1 cellular context compared by ENCODE assay signal in genomic region chr22:17627961-17628303, GRCh38.
TF ChIP-seq lines count a peak whose summit lies in the region.

No MANE protein-coding gene starts in this region.

TF ChIP-seq in WTC11, 78 proteins besides CTCF, POLR2A, EP300 and RAD21 (continued from another document):
- TF ChIP-seq STAT6 (CRISPR knock-in tag; conservative IDR thresholded peaks at IDR 0.05; ENCODE audit: low read depth) (no peak), ZNF317 (CRISPR knock-in tag; IDR thresholded peaks at IDR 0.05; ENCODE audit: borderline replicate concordance, low read depth) (no peak), ATF3 (CRISPR knock-in tag; conservative IDR thresholded peaks at IDR 0.05) (no peak), ZNF219 (CRISPR knock-in tag; IDR thresholded peaks at IDR 0.05; ENCODE audit: borderline replicate concordance) (no peak), NR2C2 (CRISPR knock-in tag; IDR thresholded peaks at IDR 0.05) (no peak), ZNF232 (CRISPR knock-in tag; IDR thresholded peaks at IDR 0.05) (no peak), ATF6 (CRISPR knock-in tag; IDR thresholded peaks at IDR 0.05) (no peak)
